Comparison of ENCODE assay signal across 8 cellular contexts in genomic region chr13:19958119-19959111, GRCh38. TPM values are rescaled to one million over a fixed set of nuclear protein-coding genes. Genes with fewer than 3 reads are reported as not detected.
DNase-seq lines count a peak whose midpoint lies in the region; ATAC-seq and TF ChIP-seq lines count a peak whose summit lies in the region.

ZMYM2 (plus strand) TSS chr13:19958727; CDS start chr13:19993073, 34,346 bp downstream.

- H3K4me3 ChIP-seq in Peyer's patch: peak within 1 kb of the TSS; percentile 76 to 93 (median 88)
- H3K4me3 ChIP-seq in muscle layer of colon (ENCODE audit: low read depth in 1 of 2, low read length in 2 of 2): peak within 1 kb of the TSS; percentile 73 to 81

- no peaks in the 10 kb centered on the region for H3K9me3 ChIP-seq in KOPT-K1 (ENCODE audit: insufficient read depth, low read length, poor library complexity, severe bottlenecking)
- no peaks in the 10 kb centered on the region for H3K9me3 ChIP-seq in Peyer's patch
- H3K9me3 ChIP-seq in muscle layer of colon (ENCODE audit: low read length): no peaks in the 10 kb centered on the region

- H3K4me1 ChIP-seq in Peyer's patch (peaks cover 0 to 24% (median 5%) of the 10 kb centered on the region in 4 donors), muscle layer of colon (ENCODE audit: insufficient read depth, low read length) (peaks cover 20% of the 10 kb centered on the region)

- H3K36me3 ChIP-seq in KOPT-K1 (ENCODE audit: insufficient read depth, low read length): peaks cover 29% of the 10 kb centered on the region
- H3K36me3 ChIP-seq in Peyer's patch: peaks cover 0 to 14% (median 0%) of the 10 kb centered on the region in 3 donors
- H3K36me3 ChIP-seq in muscle layer of colon (ENCODE audit: insufficient read depth, low read length): no peaks in the 10 kb centered on the region

- TF ChIP-seq CTCF in Peyer's patch (IDR thresholded peaks at IDR 0.05): no peak

- H3K27me3 ChIP-seq in Peyer's patch: no peaks in the 10 kb centered on the region
- no peaks in the 10 kb centered on the region for H3K27me3 ChIP-seq in muscle layer of colon (ENCODE audit: control insufficient read depth in 1 of 2, insufficient read depth in 2 of 2, low read length in 2 of 2)

- H3K9ac ChIP-seq in muscle layer of colon (ENCODE audit: low read length): peak within 1 kb of the TSS; percentile 79

- ATAC-seq in GM21825 (IDR thresholded peaks at IDR 0.05; ENCODE audit: unreplicated experiment) (peak; percentile 80), esophagus mucosa (peak; percentile 97)

- peak; percentile 73 to 74 for TF ChIP-seq POLR2A in Peyer's patch (IDR thresholded peaks at IDR 0.05)

- DNase-seq in DMS79 (lab: John Stamatoyannopoulos, UW) (peak; percentile 67), Peyer's patch (peak; percentile 96 to 100 (median 99))
- DNase-seq in activated T-cell treated with anti-CD3 and anti-CD28 coated beads, Interleukin-2, amount 50 U/mL, for 48 hours: peak; percentile 97 to 99
- DNase-seq in stimulated activated CD8-positive, alpha-beta memory T cell treated with anti-CD3 and anti-CD28 coated beads, Interleukin-7, amount 100 ng/mL, for 1 hour (ENCODE audit: low read depth in 2 of 2): peak; percentile 96

- peak within 1 kb of the TSS; percentile 99 for H3K27ac ChIP-seq in KOPT-K1 (ENCODE audit: low read depth, low read length, poor library complexity, severe bottlenecking)
- peak within 1 kb of the TSS; percentile 98 to 99 (median 99) for H3K27ac ChIP-seq in Peyer's patch
- H3K27ac ChIP-seq in muscle layer of colon (ENCODE audit: low read depth, low read length): peak within 1 kb of the TSS; percentile 95

RNA-seq across cellular contexts. Expression of gene ZMYM2, which starts in this region (rescaled TPM):
- total RNA-seq in Peyer's patch: 100 to 1,000 TPM in 1 of 4 donors, 10 to 100 TPM in 3; 50.3 to 149 (median 77.1) TPM
- 50.6 TPM for total RNA-seq in esophagus mucosa

Comparison
In these comparisons a context has a peak if more than half of its experiments do, and no peak if none do; other contexts are left out.
1. Peak in every context shown above with its lines: DNase-seq, ATAC-seq, H3K4me3 ChIP-seq and H3K27ac ChIP-seq.